38 cellular contexts compared by ENCODE assay signal in genomic region chr10:2329082-2329481, GRCh38.
"Had no signal": no experiment of that assay in that cellular context is flagged by ENCODE, and none has a peak within 500 bp of the region (broad histone marks: within the 10 kb centered on the region; RNA-seq: fewer than 3 reads in every experiment).

No MANE protein-coding gene starts in this region.

- H3K4me1 ChIP-seq: adrenal gland, ascending aorta, body of pancreas, breast epithelium had no signal

- H3K4me3 Mint-ChIP-seq: activated naive CD4-positive, alpha-beta T cell treated with anti-CD3 and anti-CD28 coated beads for 36 hours; activated naive CD4-positive, alpha-beta T cell treated with anti-CD3 and anti-CD28 coated beads, Interleukin-2, amount 10 ng/mL, durations not matched to agents 7 days and 5 days; activated naive CD4-positive, alpha-beta T cell treated with anti-CD3 and anti-CD28 coated beads, Interleukin-2, amount 50 U/mL, for 24 hours; activated naive CD8-positive, alpha-beta T cell; activated naive CD8-positive, alpha-beta T cell treated with anti-CD3 and anti-CD28 coated beads for 36 hours; activated naive CD8-positive, alpha-beta T cell treated with anti-CD3 and anti-CD28 coated beads, Interleukin-2, amount 10 ng/mL, durations not matched to agents 7 days and 5 days; activated naive CD8-positive, alpha-beta T cell treated with anti-CD3 and anti-CD28 coated beads, Interleukin-2, amount 50 U/mL, for 24 hours; activated T-cell treated with anti-CD3 and anti-CD28 coated beads, Interleukin-2, amount 50 U/mL, for 24 hours; activated T-cell treated with anti-CD3 and anti-CD28 coated beads, Interleukin-2, amount 50 U/mL, for 4 hours; activated T-cell treated with anti-CD3 and anti-CD28 coated beads, Interleukin-2, amount 50 U/mL, for 72 hours; activated T-helper 1 cell treated with anti-CD3 and anti-CD28 coated beads, Interleukin-12 subunit alpha, Interleukin-12 subunit beta, Interleukin-2, Interleukin-4 antibody, amounts not matched to agents 30 ng/mL and 10 ng/mL and 1 ng/mL, durations not matched to agents 14 hours and 24 hours and 36 hours; activated T-helper 17 cell treated with anti-CD3 and anti-CD28 coated beads, Interleukin-2, amount 50 U/mL, for 72 hours; brain; central memory CD8-positive, alpha-beta T cell had no signal

- H3K27ac ChIP-seq: adrenal gland, ascending aorta, body of pancreas, brain microvascular endothelial cell, breast epithelium, cardiac muscle cell had no signal

- H3K4me3 ChIP-seq: adrenal gland, ascending aorta, body of pancreas, breast epithelium, cardiac muscle cell had no signal

- H3K9me3 Mint-ChIP-seq: activated naive CD4-positive, alpha-beta T cell treated with anti-CD3 and anti-CD28 coated beads for 36 hours; activated naive CD4-positive, alpha-beta T cell treated with anti-CD3 and anti-CD28 coated beads, Interleukin-2, amount 10 ng/mL, durations not matched to agents 7 days and 5 days; activated naive CD4-positive, alpha-beta T cell treated with anti-CD3 and anti-CD28 coated beads, Interleukin-2, amount 50 U/mL, for 24 hours; activated naive CD4-positive, alpha-beta T cell treated with anti-CD3 and anti-CD28 coated beads, Interleukin-2, amount 50 U/mL, for 72 hours; activated naive CD8-positive, alpha-beta T cell treated with anti-CD3 and anti-CD28 coated beads, Interleukin-2, amount 10 ng/mL, durations not matched to agents 7 days and 5 days; activated naive CD8-positive, alpha-beta T cell treated with anti-CD3 and anti-CD28 coated beads, Interleukin-2, amount 50 U/mL, for 24 hours; activated T-cell treated with anti-CD3 and anti-CD28 coated beads, Interleukin-2, amount 50 U/mL, for 24 hours; activated T-cell treated with anti-CD3 and anti-CD28 coated beads, Interleukin-2, amount 50 U/mL, for 4 hours; activated T-cell treated with anti-CD3 and anti-CD28 coated beads, Interleukin-2, amount 50 U/mL, for 72 hours; activated T-helper 1 cell treated with anti-CD3 and anti-CD28 coated beads, Interleukin-12 subunit alpha, Interleukin-12 subunit beta, Interleukin-2, Interleukin-4 antibody, amounts not matched to agents 30 ng/mL and 10 ng/mL and 1 ng/mL, durations not matched to agents 14 hours and 24 hours and 36 hours; activated T-helper 17 cell treated with anti-CD3 and anti-CD28 coated beads, Interleukin-2, amount 50 U/mL, for 72 hours; activated T-helper 2 cell treated with anti-CD3 and anti-CD28 coated beads, Interferon-gamma antibody, Interleukin-2, Interleukin-4, amounts not matched to agents 10 μg/mL and 5 μg/mL and 100 μg/mL, durations not matched to agents 14 hours and 24 hours and 36 hours; central memory CD8-positive, alpha-beta T cell had no signal

- H3K27me3 ChIP-seq: adrenal gland, ascending aorta, body of pancreas, brain microvascular endothelial cell, breast epithelium, cardiac muscle cell had no signal

- ATAC-seq: activated naive CD4-positive, alpha-beta T cell treated with anti-CD3 and anti-CD28 coated beads, Interleukin-2, amount 50 U/mL, for 72 hours; activated naive CD8-positive, alpha-beta T cell treated with anti-CD3 and anti-CD28 coated beads, Interleukin-2, amount 50 U/mL, for 24 hours; activated T-cell treated with anti-CD3 and anti-CD28 coated beads, Interleukin-2, amount 50 U/mL, for 4 hours; activated T-cell treated with anti-CD3 and anti-CD28 coated beads, Interleukin-2, amount 50 U/mL, for 72 hours; activated T-helper 17 cell treated with anti-CD3 and anti-CD28 coated beads, Interleukin-2, amount 50 U/mL, for 72 hours; body of pancreas had no signal

- DNase-seq: activated effector memory CD4-positive, alpha-beta T cell treated with anti-CD3 and anti-CD28 coated beads, Interleukin-2, amount 50 U/mL, for 16 hours; activated effector memory CD4-positive, alpha-beta T cell treated with Interleukin-2 at 50 U/mL for 16 hours; activated gamma-delta T cell; activated gamma-delta T cell treated with Interleukin-2 at 50 U/mL for 16 hours; activated naive CD4-positive, alpha-beta T cell; activated naive CD4-positive, alpha-beta T cell treated with anti-CD3 and anti-CD28 coated beads for 36 hours; activated naive CD4-positive, alpha-beta T cell treated with anti-CD3 and anti-CD28 coated beads, Interleukin-2, amount 10 ng/mL, durations not matched to agents 7 days and 5 days; activated naive CD4-positive, alpha-beta T cell treated with anti-CD3 and anti-CD28 coated beads, Interleukin-2, amount 50 U/mL, for 16 hours; activated naive CD4-positive, alpha-beta T cell treated with Interleukin-2 at 50 U/mL for 16 hours; activated naive CD8-positive, alpha-beta T cell treated with anti-CD3 and anti-CD28 coated beads for 36 hours; activated naive CD8-positive, alpha-beta T cell treated with anti-CD3 and anti-CD28 coated beads, Interleukin-2, amount 10 ng/mL, durations not matched to agents 7 days and 5 days; activated naive CD8-positive, alpha-beta T cell treated with anti-CD3 and anti-CD28 coated beads, Interleukin-2, amount 50 U/mL, for 24 hours; activated T-cell treated with anti-CD3 and anti-CD28 coated beads for 4 hours; activated T-cell treated with anti-CD3 and anti-CD28 coated beads, Interleukin-2, amount 50 U/mL, for 1 hour; activated T-cell treated with anti-CD3 and anti-CD28 coated beads, Interleukin-2, amount 50 U/mL, for 24 hours; activated T-cell treated with anti-CD3 and anti-CD28 coated beads, Interleukin-2, amount 50 U/mL, for 4 hours; activated T-cell treated with anti-CD3 and anti-CD28 coated beads, Interleukin-2, amount 50 U/mL, for 48 hours; activated T-cell treated with anti-CD3 and anti-CD28 coated beads, Interleukin-2, amount 50 U/mL, for 72 hours; adrenal gland; amniotic stem cell; amygdala; anterior cingulate cortex; aorta; body of pancreas; brain microvascular endothelial cell; caudate nucleus; cerebellar nuclear complex had no signal

- H3K4me1 Mint-ChIP-seq: activated naive CD4-positive, alpha-beta T cell treated with anti-CD3 and anti-CD28 coated beads, Interleukin-2, amount 10 ng/mL, durations not matched to agents 7 days and 5 days; activated naive CD4-positive, alpha-beta T cell treated with anti-CD3 and anti-CD28 coated beads, Interleukin-2, amount 50 U/mL, for 24 hours; activated naive CD8-positive, alpha-beta T cell treated with anti-CD3 and anti-CD28 coated beads for 36 hours; activated naive CD8-positive, alpha-beta T cell treated with anti-CD3 and anti-CD28 coated beads, Interleukin-2, amount 10 ng/mL, durations not matched to agents 7 days and 5 days; activated naive CD8-positive, alpha-beta T cell treated with anti-CD3 and anti-CD28 coated beads, Interleukin-2, amount 50 U/mL, for 24 hours; activated T-helper 17 cell treated with anti-CD3 and anti-CD28 coated beads, Interleukin-2, amount 50 U/mL, for 72 hours; central memory CD8-positive, alpha-beta T cell had no signal

- H3K36me3 ChIP-seq: adrenal gland, ascending aorta, brain microvascular endothelial cell, breast epithelium, cardiac muscle cell had no signal

- H3K36me3 Mint-ChIP-seq: activated naive CD4-positive, alpha-beta T cell treated with anti-CD3 and anti-CD28 coated beads, Interleukin-2, amount 10 ng/mL, durations not matched to agents 7 days and 5 days; activated naive CD4-positive, alpha-beta T cell treated with anti-CD3 and anti-CD28 coated beads, Interleukin-2, amount 50 U/mL, for 24 hours; activated naive CD4-positive, alpha-beta T cell treated with anti-CD3 and anti-CD28 coated beads, Interleukin-2, amount 50 U/mL, for 72 hours; activated naive CD8-positive, alpha-beta T cell; activated naive CD8-positive, alpha-beta T cell treated with anti-CD3 and anti-CD28 coated beads for 36 hours; activated naive CD8-positive, alpha-beta T cell treated with anti-CD3 and anti-CD28 coated beads, Interleukin-2, amount 10 ng/mL, durations not matched to agents 7 days and 5 days; brain had no signal

- H3K27me3 Mint-ChIP-seq: activated naive CD4-positive, alpha-beta T cell treated with anti-CD3 and anti-CD28 coated beads, Interleukin-2, amount 10 ng/mL, durations not matched to agents 7 days and 5 days; activated naive CD4-positive, alpha-beta T cell treated with anti-CD3 and anti-CD28 coated beads, Interleukin-2, amount 50 U/mL, for 24 hours; activated naive CD8-positive, alpha-beta T cell; activated naive CD8-positive, alpha-beta T cell treated with anti-CD3 and anti-CD28 coated beads for 36 hours; activated naive CD8-positive, alpha-beta T cell treated with anti-CD3 and anti-CD28 coated beads, Interleukin-2, amount 10 ng/mL, durations not matched to agents 7 days and 5 days; activated naive CD8-positive, alpha-beta T cell treated with anti-CD3 and anti-CD28 coated beads, Interleukin-2, amount 50 U/mL, for 24 hours; activated T-cell treated with anti-CD3 and anti-CD28 coated beads, Interleukin-2, amount 50 U/mL, for 24 hours; activated T-helper 17 cell treated with anti-CD3 and anti-CD28 coated beads, Interleukin-2, amount 50 U/mL, for 72 hours had no signal

- H3K27ac Mint-ChIP-seq: activated naive CD4-positive, alpha-beta T cell treated with anti-CD3 and anti-CD28 coated beads for 36 hours; activated naive CD4-positive, alpha-beta T cell treated with anti-CD3 and anti-CD28 coated beads, Interleukin-2, amount 10 ng/mL, durations not matched to agents 7 days and 5 days; activated naive CD4-positive, alpha-beta T cell treated with anti-CD3 and anti-CD28 coated beads, Interleukin-2, amount 50 U/mL, for 24 hours; activated naive CD8-positive, alpha-beta T cell; activated naive CD8-positive, alpha-beta T cell treated with anti-CD3 and anti-CD28 coated beads for 36 hours; activated naive CD8-positive, alpha-beta T cell treated with anti-CD3 and anti-CD28 coated beads, Interleukin-2, amount 10 ng/mL, durations not matched to agents 7 days and 5 days; activated naive CD8-positive, alpha-beta T cell treated with anti-CD3 and anti-CD28 coated beads, Interleukin-2, amount 50 U/mL, for 24 hours; activated T-cell treated with anti-CD3 and anti-CD28 coated beads, Interleukin-2, amount 50 U/mL, for 24 hours; activated T-cell treated with anti-CD3 and anti-CD28 coated beads, Interleukin-2, amount 50 U/mL, for 72 hours; activated T-helper 1 cell treated with anti-CD3 and anti-CD28 coated beads, Interleukin-12 subunit alpha, Interleukin-12 subunit beta, Interleukin-2, Interleukin-4 antibody, amounts not matched to agents 30 ng/mL and 10 ng/mL and 1 ng/mL, durations not matched to agents 14 hours and 24 hours and 36 hours; activated T-helper 17 cell treated with anti-CD3 and anti-CD28 coated beads, Interleukin-2, amount 50 U/mL, for 72 hours; activated T-helper 2 cell treated with anti-CD3 and anti-CD28 coated beads, Interferon-gamma antibody, Interleukin-2, Interleukin-4, amounts not matched to agents 10 μg/mL and 5 μg/mL and 100 μg/mL, durations not matched to agents 14 hours and 24 hours and 36 hours; brain had no signal

- H3K9me3 ChIP-seq: adrenal gland, ascending aorta, body of pancreas, breast epithelium had no signal
